Comparison of ENCODE assay signal across 1 cellular context in genomic region chr9:37381094-37381741, GRCh38.
TF ChIP-seq lines count a peak whose summit lies in the region.

No MANE protein-coding gene starts in this region.

TF ChIP-seq in HepG2, 621 proteins besides CTCF, POLR2A, EP300 and RAD21 (continued from another document and continues in another):
- TF ChIP-seq ZNF407 (CRISPR knock-in tag; IDR thresholded peaks at IDR 0.05; ENCODE audit: not compliant biosample characterization) (no peak), HMG20A (CRISPR knock-in tag; IDR thresholded peaks at IDR 0.05; ENCODE audit: borderline replicate concordance) (no peak), KMT2A (CRISPR knock-in tag; IDR thresholded peaks at IDR 0.05) (no peak), ZFP62 (CRISPR knock-in tag; IDR thresholded peaks at IDR 0.05) (no peak), ZNF691 (CRISPR knock-in tag; IDR thresholded peaks at IDR 0.05; ENCODE audit: borderline replicate concordance, low read depth) (0 out of 2 replicates have a peak, but pooled peaks have one; percentile 75), ZNF580 (CRISPR knock-in tag; IDR thresholded peaks at IDR 0.05; ENCODE audit: borderline replicate concordance, low read depth) (peak; percentile 58; the same call in 1 of the 2 replicates), ZNF24 (IDR thresholded peaks at IDR 0.05) (no peak), ZNF670 (CRISPR knock-in tag; IDR thresholded peaks at IDR 0.05; ENCODE audit: borderline replicate concordance) (0 out of 2 replicates have a peak, but pooled peaks have one; percentile 27), RBM39 (IDR thresholded peaks at IDR 0.05; ENCODE audit: low read depth, low read length, poor library complexity, severe bottlenecking) (no peak), ZNF205 (CRISPR knock-in tag; IDR thresholded peaks at IDR 0.05) (0 out of 2 replicates have a peak, but pooled peaks have one; percentile 45), ETS1 (CRISPR knock-in tag; IDR thresholded peaks at IDR 0.05) (no peak), ZNF282 (IDR thresholded peaks at IDR 0.05; ENCODE audit: partially characterized antibody) (no peak), ZBTB20 (CRISPR knock-in tag; IDR thresholded peaks at IDR 0.05; ENCODE audit: borderline replicate concordance, low read depth) (no peak), ZNF414 (CRISPR knock-in tag; IDR thresholded peaks at IDR 0.05) (no peak), ZNF713 (CRISPR knock-in tag; IDR thresholded peaks at IDR 0.05) (no peak), SIN3B (IDR thresholded peaks at IDR 0.05; ENCODE audit: low read length) (no peak), ZNF274 (CRISPR knock-in tag; IDR thresholded peaks at IDR 0.05) (peak; percentile 50; the same call in 1 of the 2 replicates), REXO4 (CRISPR knock-in tag; IDR thresholded peaks at IDR 0.05; ENCODE audit: borderline replicate concordance) (no peak), PAXIP1 (CRISPR knock-in tag; conservative IDR thresholded peaks at IDR 0.05) (peak; percentile 54), CERS6 (CRISPR knock-in tag; IDR thresholded peaks at IDR 0.05) (no peak), ZNF138 (CRISPR knock-in tag; IDR thresholded peaks at IDR 0.05; ENCODE audit: low read depth) (no peak), ZNF256 (CRISPR knock-in tag; conservative IDR thresholded peaks at IDR 0.05) (no peak), PAX8 (CRISPR knock-in tag; IDR thresholded peaks at IDR 0.05; ENCODE audit: borderline replicate concordance) (no peak), TERF1 (CRISPR knock-in tag; IDR thresholded peaks at IDR 0.05) (no peak), ZNF558 (CRISPR knock-in tag; IDR thresholded peaks at IDR 0.05; ENCODE audit: borderline replicate concordance) (no peak), CREB1 (IDR thresholded peaks at IDR 0.05) (no peak), CREB1 (CRISPR knock-in tag; IDR thresholded peaks at IDR 0.05) (no peak), NFRKB (IDR thresholded peaks at IDR 0.05) (no peak), MATR3 (CRISPR knock-in tag; IDR thresholded peaks at IDR 0.05) (no peak), ATF4 (CRISPR knock-in tag; IDR thresholded peaks at IDR 0.05) (no peak), HOXA5 (CRISPR knock-in tag; IDR thresholded peaks at IDR 0.05) (no peak), ZNF788 (CRISPR knock-in tag; IDR thresholded peaks at IDR 0.05; ENCODE audit: borderline replicate concordance) (peak; percentile 76; the same call in 1 of the 2 replicates), PLSCR1 (CRISPR knock-in tag; IDR thresholded peaks at IDR 0.05; ENCODE audit: borderline replicate concordance) (no peak)
